20 cellular contexts compared by ENCODE assay signal in the genomic region with DNA sequence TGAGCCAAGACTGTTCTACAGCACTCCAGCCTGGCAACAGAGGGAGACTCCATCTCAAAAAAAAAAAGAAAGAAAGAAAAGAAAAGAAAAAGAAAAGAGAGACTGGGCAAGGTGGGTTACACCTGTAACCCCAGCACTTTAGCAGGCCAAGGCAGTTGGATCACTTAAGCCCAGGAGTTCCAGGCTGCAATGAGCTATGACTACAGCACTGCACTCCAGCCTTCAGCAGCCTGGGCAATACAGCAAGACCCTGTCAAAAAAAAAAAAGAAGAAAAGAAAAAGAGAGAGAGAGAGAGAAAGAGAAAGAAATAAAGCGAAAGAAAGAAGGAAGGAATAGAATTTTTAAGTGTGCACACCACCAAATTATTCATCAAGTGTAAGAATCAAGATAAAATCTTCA. TPM values are rescaled to one million over a fixed set of nuclear protein-coding genes. Genes with fewer than 3 reads are reported as not detected.
DNase-seq lines count a peak whose midpoint lies in the region; ATAC-seq, FAIRE-seq and TF ChIP-seq lines count a peak whose summit lies in the region.
"Had no signal": no experiment of that assay in that cellular context is flagged by ENCODE, and none has a peak within 500 bp of the region (broad histone marks: within the 10 kb centered on the region; RNA-seq: fewer than 3 reads in every experiment).

No MANE protein-coding gene starts in this region.

- no peaks in the 10 kb centered on the region for H3K9me3 ChIP-seq in astrocyte (ENCODE audit: insufficient read depth, low read depth, low read length)
- H3K9me3 ChIP-seq: pancreas had no signal

- no peak overlapping the region for H3K9ac ChIP-seq in astrocyte (ENCODE audit: low read length)

- H3K9me3 Mint-ChIP-seq in astrocyte (ENCODE audit: unreplicated experiment) (no peaks in the 10 kb centered on the region), natural killer cell (no peaks in the 10 kb centered on the region)
- H3K9me3 Mint-ChIP-seq: stimulated activated naive B cell treated with anti-CD40 and anti-IgM and Interleukin-4, amounts not matched to agents 10 μg/mL and 1 μg/mL and 100 μg/mL, for 72 hours had no signal

- H3K27ac Mint-ChIP-seq in astrocyte (ENCODE audit: unreplicated experiment): no peak overlapping the region
- H3K27ac Mint-ChIP-seq in natural killer cell: no peak overlapping the region
- H3K27ac Mint-ChIP-seq: stimulated activated naive B cell treated with anti-CD40 and anti-IgM and Interleukin-4, amounts not matched to agents 10 μg/mL and 1 μg/mL and 100 μg/mL, for 72 hours had no signal

- H3K4me3 ChIP-seq in ACC112 (ENCODE audit: low read depth, low read length): peak overlapping the region; percentile 97; the same call in 1 of the 2 replicates
- no peak overlapping the region for H3K4me3 ChIP-seq in astrocyte (ENCODE audit: insufficient read depth, low read depth, low read length)
- H3K4me3 ChIP-seq: pancreas had no signal

- H2AFZ ChIP-seq in ACC112 (ENCODE audit: low read length, unreplicated experiment): no peak overlapping the region
- H2AFZ ChIP-seq in astrocyte (ENCODE audit: low read depth, low read length): no peak overlapping the region

- H4K20me1 ChIP-seq in astrocyte (ENCODE audit: insufficient read depth, low read length): peaks cover 36% of the 10 kb centered on the region

- no peaks in the 10 kb centered on the region for H3K27me3 ChIP-seq in ACC112 (ENCODE audit: insufficient read depth, low read length)
- no peaks in the 10 kb centered on the region for H3K27me3 ChIP-seq in astrocyte (ENCODE audit: insufficient read depth, low read length)
- H3K27me3 ChIP-seq: brain microvascular endothelial cell, pancreas had no signal

- H3K4me1 ChIP-seq in ACC112 (ENCODE audit: control insufficient read depth, insufficient read depth, low read length, unreplicated experiment): peaks cover 28% of the 10 kb centered on the region
- peaks cover 11% of the 10 kb centered on the region for H3K4me1 ChIP-seq in astrocyte (ENCODE audit: insufficient read depth, low read length)

- H3K4me2 ChIP-seq in astrocyte (ENCODE audit: low read length): peak overlapping the region; percentile 88

- H3K4me1 Mint-ChIP-seq in astrocyte (ENCODE audit: low read depth, unreplicated experiment) (peaks cover 31% of the 10 kb centered on the region), natural killer cell (peaks cover 11 to 12% of the 10 kb centered on the region in 2 donors)

- TF ChIP-seq CTCF in astrocyte (IDR thresholded peaks at IDR 0.05; ENCODE audit: insufficient read depth, low read depth, low read length) (no peak), natural killer cell (IDR thresholded peaks at IDR 0.05) (no peak)

- H3K36me3 Mint-ChIP-seq in astrocyte (ENCODE audit: low read depth, unreplicated experiment) (no peaks in the 10 kb centered on the region), natural killer cell (no peaks in the 10 kb centered on the region)
- H3K36me3 Mint-ChIP-seq: stimulated activated naive B cell treated with anti-CD40 and anti-IgM and Interleukin-4, amounts not matched to agents 10 μg/mL and 1 μg/mL and 100 μg/mL, for 72 hours had no signal

- in situ Hi-C loops in Caki2 (cut with HindIII; ENCODE audit: low pct_unique_long_range_greater_than_20kb, low sequenced_read_pairs): no loop called here

- H3K4me3 Mint-ChIP-seq in astrocyte (ENCODE audit: unreplicated experiment) (peak overlapping the region; percentile 91), natural killer cell (peak overlapping the region; percentile 59)
- H3K4me3 Mint-ChIP-seq: stimulated activated naive B cell treated with anti-CD40 and anti-IgM and Interleukin-4, amounts not matched to agents 10 μg/mL and 1 μg/mL and 100 μg/mL, for 72 hours had no signal

- no peak for FAIRE-seq in astrocyte (lab: Jason Lieb, UNC)
- FAIRE-seq: H54, islet of Langerhans, pancreas, RCC 7860 had no signal

- DNase-seq in Caki2 (ENCODE audit: low read depth): peak; percentile 10
- DNase-seq in astrocyte (ENCODE audit: low read depth): no peak
- DNase-seq in natural killer cell: no peak
- no peak for DNase-seq in cerebellar cortex (ENCODE audit: low spot score)
- DNase-seq in SIG-M5 (lab: John Stamatoyannopoulos, UW): no peak
- DNase-seq: brain microvascular endothelial cell; cortex of kidney; hippocampal formation; Karpas-422; NCI-H1048; NCI-H1930; NCI-H226; pancreas; stimulated activated naive B cell treated with anti-CD40 and anti-IgM and Interleukin-4, amounts not matched to agents 10 μg/mL and 1 μg/mL and 100 μg/mL, for 72 hours had no signal

- H3K27ac ChIP-seq in ACC112 (ENCODE audit: low read depth, low read length): no peak overlapping the region
- no peak overlapping the region for H3K27ac ChIP-seq in astrocyte (ENCODE audit: low read depth, low read length)
- H3K27ac ChIP-seq: brain microvascular endothelial cell, pancreas had no signal

- peaks cover 64% of the 10 kb centered on the region for H3K79me2 ChIP-seq in ACC112 (ENCODE audit: control insufficient read depth, insufficient read depth, low read length, unreplicated experiment)
- peaks cover 68% of the 10 kb centered on the region for H3K79me2 ChIP-seq in astrocyte (ENCODE audit: insufficient read depth, low read length)

- ATAC-seq in natural killer cell: no peak
- ATAC-seq in GM18517 (IDR thresholded peaks at IDR 0.05; ENCODE audit: unreplicated experiment): no peak
- ATAC-seq: activated CD4-positive, CD25-positive, alpha-beta regulatory T cell treated with anti-CD3 and anti-CD28 coated beads, Interleukin-2, amount 50 U/mL, for 24 hours; pancreas; stimulated activated naive B cell treated with anti-CD40 and anti-IgM and Interleukin-4, amounts not matched to agents 10 μg/mL and 1 μg/mL and 100 μg/mL, for 72 hours had no signal

- H3K36me3 ChIP-seq in ACC112 (ENCODE audit: insufficient read depth, low read length) (no peaks in the 10 kb centered on the region), astrocyte (ENCODE audit: insufficient read depth, low read length) (no peaks in the 10 kb centered on the region)
- H3K36me3 ChIP-seq: brain microvascular endothelial cell, pancreas had no signal

- intact Hi-C loops in natural killer cell (cut with micrococcal nuclease): no loop called here

- H3K27me3 Mint-ChIP-seq in astrocyte (ENCODE audit: low read depth, unreplicated experiment) (no peaks in the 10 kb centered on the region), natural killer cell (ENCODE audit: low read depth in 2 of 2) (peaks cover 5 to 22% of the 10 kb centered on the region in 2 donors)

RNA-seq across cellular contexts. Expression of a gene that starts 2.9 kb away (rescaled TPM):
- total RNA-seq in Caki2 (2014; rRNA removed; shearing (Covaris generic); ENCODE audit: low replicate concordance): 11.4 and 40.2 TPM in 2 replicates
- total RNA-seq in astrocyte (38.9 and 42.0 TPM in 2 replicates), natural killer cell (1 to 10 TPM; 4.8 to 6.7 (median 5.4) TPM)

RNA-seq across cellular contexts. Expression of a gene that starts 47.6 kb away (rescaled TPM):
- 21.5 and 22.4 TPM in 2 replicates for total RNA-seq in Caki2 (2014; rRNA removed; shearing (Covaris generic); ENCODE audit: low replicate concordance)
- total RNA-seq in astrocyte (7.5 and 9.5 TPM in 2 replicates), natural killer cell (1 to 10 TPM; 6.4 to 9.8 (median 8.8) TPM)

RNA-seq across cellular contexts. Expression of a gene that starts 47.9 kb away (rescaled TPM):
- total RNA-seq in Caki2 (2014; rRNA removed; shearing (Covaris generic); ENCODE audit: low replicate concordance): 97.2 and 115 TPM in 2 replicates
- total RNA-seq in astrocyte (57.4 and 60.1 TPM in 2 replicates), natural killer cell (10 to 100 TPM; 56.7 to 63.4 (median 62.8) TPM)
